16 cellular contexts compared by ENCODE assay signal in genomic region chr12:123396543-123396942, GRCh38.
"Had no signal": no experiment of that assay in that cellular context is flagged by ENCODE, and none has a peak within 500 bp of the region (broad histone marks: within the 10 kb centered on the region; RNA-seq: fewer than 3 reads in every experiment).

No MANE protein-coding gene starts in this region.

- H3K27ac Mint-ChIP-seq: activated CD4-positive, alpha-beta T cell treated with anti-CD3 and anti-CD28 coated beads, Interleukin-2, amount 10 ng/mL, durations not matched to agents 24 days and 14 days; activated naive CD4-positive, alpha-beta T cell treated with anti-CD3 and anti-CD28 coated beads, Interleukin-2, amount 50 U/mL, for 24 hours; natural killer cell; WTC11 had no signal

- ATAC-seq: left cardiac atrium, natural killer cell, SK-N-SH treated with all-trans-retinoic acid at 6 μM for 48 hours, WTC11 had no signal

- H3K27me3 ChIP-seq: thyroid gland had no signal

- H3K4me1 Mint-ChIP-seq: WTC11 had no signal

- H3K4me3 Mint-ChIP-seq: activated CD4-positive, alpha-beta T cell treated with anti-CD3 and anti-CD28 coated beads, Interleukin-2, amount 10 ng/mL, durations not matched to agents 24 days and 14 days; activated naive CD4-positive, alpha-beta T cell treated with anti-CD3 and anti-CD28 coated beads, Interleukin-2, amount 50 U/mL, for 24 hours; immature natural killer cell; natural killer cell; stimulated activated naive CD8-positive, alpha-beta T cell treated with anti-CD3 and anti-CD28 coated beads, Interleukin-15, Interleukin-2, amounts not matched to agents 100 ng/mL and 50 ng/mL, for 24 hours; WTC11 had no signal

- H3K9me3 Mint-ChIP-seq: activated CD4-positive, alpha-beta T cell treated with anti-CD3 and anti-CD28 coated beads, Interleukin-2, amount 10 ng/mL, durations not matched to agents 24 days and 14 days; activated naive CD4-positive, alpha-beta T cell treated with anti-CD3 and anti-CD28 coated beads, Interleukin-2, amount 50 U/mL, for 24 hours; immature natural killer cell; natural killer cell; stimulated activated naive CD8-positive, alpha-beta T cell treated with anti-CD3 and anti-CD28 coated beads, Interleukin-15, Interleukin-2, amounts not matched to agents 100 ng/mL and 50 ng/mL, for 24 hours; WTC11 had no signal

- DNase-seq: activated CD4-positive, alpha-beta T cell treated with anti-CD3 and anti-CD28 coated beads, Interleukin-2, amount 10 ng/mL, durations not matched to agents 24 days and 14 days; activated effector memory CD4-positive, alpha-beta T cell treated with Interleukin-2 at 50 U/mL for 16 hours; activated T-cell treated with anti-CD3 and anti-CD28 coated beads for 4 hours; immature natural killer cell; left cardiac atrium; mammary epithelial cell; natural killer cell; Right ventricle myocardium superior; stimulated activated CD4-positive, alpha-beta T cell treated with anti-CD3 and anti-CD28 coated beads, Interleukin-4, amount 100 ng/mL, for 1 hour; stimulated activated CD8-positive, alpha-beta memory T cell treated with anti-CD3 and anti-CD28 coated beads, Interleukin-4, amount 100 ng/mL, for 48 hours; thyroid gland had no signal

- H3K4me3 ChIP-seq: mucosa of descending colon, thyroid gland had no signal

- H3K9me3 ChIP-seq: mucosa of descending colon, thyroid gland had no signal

- H3K27me3 Mint-ChIP-seq: activated CD4-positive, alpha-beta T cell treated with anti-CD3 and anti-CD28 coated beads, Interleukin-2, amount 10 ng/mL, durations not matched to agents 24 days and 14 days; activated naive CD4-positive, alpha-beta T cell treated with anti-CD3 and anti-CD28 coated beads, Interleukin-2, amount 50 U/mL, for 24 hours; stimulated activated naive CD8-positive, alpha-beta T cell treated with anti-CD3 and anti-CD28 coated beads, Interleukin-15, Interleukin-2, amounts not matched to agents 100 ng/mL and 50 ng/mL, for 24 hours had no signal
